Comparison of ENCODE assay signal across 17 cellular contexts in genomic region chr11:66665369-66665768, GRCh38. TPM values are rescaled to one million over a fixed set of nuclear protein-coding genes. Genes with fewer than 3 reads are reported as not detected.
DNase-seq lines count a peak whose midpoint lies in the region; ATAC-seq and TF ChIP-seq lines count a peak whose summit lies in the region.
"Had no signal": no experiment of that assay in that cellular context is flagged by ENCODE, and none has a peak within 500 bp of the region (broad histone marks: within the 10 kb centered on the region; RNA-seq: fewer than 3 reads in every experiment).

No MANE protein-coding gene starts in this region.

- H3K36me3 Mint-ChIP-seq in activated CD8-positive, alpha-beta T cell treated with anti-CD3 and anti-CD28 coated beads for 36 hours (ENCODE audit: low read depth) = peaks cover 42% of the 10 kb centered on the region
- peaks cover 61% of the 10 kb centered on the region for H3K36me3 Mint-ChIP-seq in activated CD8-positive, alpha-beta T cell treated with anti-CD3 and anti-CD28 coated beads, Interleukin-2, amount 10 ng/mL, durations not matched to agents 7 days and 5 days (ENCODE audit: low read depth)
- H3K36me3 Mint-ChIP-seq in H9 (ENCODE audit: insufficient read depth in 1 of 3, low read depth in 3 of 3) = peaks cover 19 to 74% (median 42%) of the 10 kb centered on the region in 3 experiments; a peak in 6 of 7 replicates
- H3K36me3 Mint-ChIP-seq in stimulated activated effector memory CD8-positive, alpha-beta T cell treated with anti-CD3 and anti-CD28 coated beads, Interleukin-12 subunit alpha, Interleukin-12 subunit beta, amount 100 ng/mL, for 72 hours = peaks cover 93% of the 10 kb centered on the region

- no peak overlapping the region for H4K91ac ChIP-seq in H9 (ENCODE audit: insufficient read length, low read depth, low read length)

- WGBS in H9 (ENCODE audit: extremely low coverage, insufficient read length, low lambda C conversion rate) = no CpG with 5 or more reads among the region's 11 CpGs
- WGBS in liver = 75% methylated on average over 11 of the region's 11 CpGs

- H2BK12ac ChIP-seq in H9 (ENCODE audit: insufficient read length, low read depth, low read length) = no peak overlapping the region

- peaks cover 2% of the 10 kb centered on the region for H4K20me1 ChIP-seq in H9 (ENCODE audit: control insufficient read depth, insufficient read depth, insufficient read length)

- H3K9ac ChIP-seq in H9 (ENCODE audit: extremely low read depth, insufficient read length, low read length) = no peak overlapping the region
- no peak overlapping the region for H3K9ac ChIP-seq in liver (ENCODE audit: low read depth in 1 of 2, low read length in 2 of 2)
- H3K9ac ChIP-seq: BLaER1 had no signal

- no peaks in the 10 kb centered on the region for H3K27me3 Mint-ChIP-seq in activated CD8-positive, alpha-beta T cell treated with anti-CD3 and anti-CD28 coated beads for 36 hours
- H3K27me3 Mint-ChIP-seq in activated CD8-positive, alpha-beta T cell treated with anti-CD3 and anti-CD28 coated beads, Interleukin-2, amount 10 ng/mL, durations not matched to agents 7 days and 5 days (ENCODE audit: low read depth) = no peaks in the 10 kb centered on the region
- no peaks in the 10 kb centered on the region for H3K27me3 Mint-ChIP-seq in H9 (ENCODE audit: low read depth)

- no peak overlapping the region for H3K4me3 ChIP-seq in liver (ENCODE audit: low read depth in 1 of 3, low read length in 3 of 3)
- H3K4me3 ChIP-seq: BLaER1, GM12878 had no signal

- H3K23me2 ChIP-seq in H9 (ENCODE audit: insufficient read length, low read depth, low read length, poor library complexity, severe bottlenecking) = no peaks in the 10 kb centered on the region

- H3K36me3 ChIP-seq in liver (ENCODE audit: control insufficient read depth in 4 of 4, insufficient read depth in 3 of 4, low read depth in 1 of 4, low read length in 3 of 4) = peaks cover 6 to 33% (median 26%) of the 10 kb centered on the region in 4 donors

- intact Hi-C loops in activated CD8-positive, alpha-beta T cell treated with anti-CD3 and anti-CD28 coated beads for 36 hours (cut with micrococcal nuclease) = no loop called here

- no peak overlapping the region for H2BK15ac ChIP-seq in H9 (ENCODE audit: low read depth, low read length)

- no peak for TF ChIP-seq CTCF in activated CD8-positive, alpha-beta T cell treated with anti-CD3 and anti-CD28 coated beads for 36 hours (IDR thresholded peaks at IDR 0.05)
- TF ChIP-seq CTCF in H9 (conservative IDR thresholded peaks at IDR 0.05) = no peak
- TF ChIP-seq CTCF in liver (IDR thresholded peaks at IDR 0.05; ENCODE audit: low read depth, low read length, missing input control) = no peak
- TF ChIP-seq CTCF in RWPE1 (conservative IDR thresholded peaks at IDR 0.05; ENCODE audit: low read depth) = no peak

- H4K8ac ChIP-seq in H9 (replicated peaks; ENCODE audit: insufficient read length, low read depth, low read length) = no peak overlapping the region

- H3K4me3 Mint-ChIP-seq in activated CD8-positive, alpha-beta T cell treated with anti-CD3 and anti-CD28 coated beads for 36 hours = no peak overlapping the region
- H3K4me3 Mint-ChIP-seq in activated CD8-positive, alpha-beta T cell treated with anti-CD3 and anti-CD28 coated beads, Interleukin-2, amount 10 ng/mL, durations not matched to agents 7 days and 5 days = no peak overlapping the region
- H3K4me3 Mint-ChIP-seq in H9 = no peak overlapping the region
- H3K4me3 Mint-ChIP-seq in stimulated activated effector memory CD8-positive, alpha-beta T cell treated with anti-CD3 and anti-CD28 coated beads, Interleukin-12 subunit alpha, Interleukin-12 subunit beta, amount 100 ng/mL, for 72 hours = no peak overlapping the region

- no peak overlapping the region for H2BK5ac ChIP-seq in H9 (ENCODE audit: insufficient read length, low read length)

- no peak overlapping the region for H4K5ac ChIP-seq in H9 (ENCODE audit: insufficient read length, low read depth, low read length)

- ATAC-seq in activated CD8-positive, alpha-beta T cell treated with anti-CD3 and anti-CD28 coated beads for 36 hours = no peak
- ATAC-seq in activated CD8-positive, alpha-beta T cell treated with anti-CD3 and anti-CD28 coated beads, Interleukin-2, amount 10 ng/mL, durations not matched to agents 7 days and 5 days = no peak
- ATAC-seq in stimulated activated effector memory CD8-positive, alpha-beta T cell treated with anti-CD3 and anti-CD28 coated beads, Interleukin-12 subunit alpha, Interleukin-12 subunit beta, amount 100 ng/mL, for 72 hours = no peak
- no peak for ATAC-seq in HG02852 (IDR thresholded peaks at IDR 0.05; ENCODE audit: unreplicated experiment)
- ATAC-seq: GM12878, PC-3 had no signal

- peaks cover 2% of the 10 kb centered on the region; the same call in 1 of the 2 replicates for H3K79me2 ChIP-seq in H9 (ENCODE audit: insufficient read depth, low read length)

- H3K4me1 Mint-ChIP-seq in activated CD8-positive, alpha-beta T cell treated with anti-CD3 and anti-CD28 coated beads for 36 hours (ENCODE audit: low read depth) = peaks cover 22% of the 10 kb centered on the region
- peaks cover 12% of the 10 kb centered on the region for H3K4me1 Mint-ChIP-seq in activated CD8-positive, alpha-beta T cell treated with anti-CD3 and anti-CD28 coated beads, Interleukin-2, amount 10 ng/mL, durations not matched to agents 7 days and 5 days (ENCODE audit: low read depth)
- H3K4me1 Mint-ChIP-seq in H9 = peaks cover 2 to 3% of the 10 kb centered on the region in 2 experiments; a peak in 2 of 4 replicates
- H3K4me1 Mint-ChIP-seq in stimulated activated effector memory CD8-positive, alpha-beta T cell treated with anti-CD3 and anti-CD28 coated beads, Interleukin-12 subunit alpha, Interleukin-12 subunit beta, amount 100 ng/mL, for 72 hours = peaks cover 12% of the 10 kb centered on the region

- no peak overlapping the region for H3K23ac ChIP-seq in H9 (ENCODE audit: insufficient read length, low read depth, low read length)

- CTCF ChIA-PET in activated CD8-positive, alpha-beta T cell treated with anti-CD3 and anti-CD28 coated beads for 36 hours (lab: Charles Lee) = interaction anchor here (1.0 to 2.2 kb wide), 4 partner anchors 10 to 279 kb away, joined by 3 to 5 read pairs (median 4); partner anchors contain the start of genes ACTN3, RBM4B and ZDHHC24
- CTCF ChIA-PET in activated CD8-positive, alpha-beta T cell treated with anti-CD3 and anti-CD28 coated beads, Interleukin-2, amount 10 ng/mL, durations not matched to agents 7 days and 5 days (lab: Charles Lee) = interaction anchor here (0.7 to 3.9 kb wide), 3 partner anchors 12 to 154 kb away, joined by 3 to 19 read pairs (median 3); partner anchors contain the start of gene RBM4B
- CTCF ChIA-PET in RWPE1 (lab: Yijun Ruan, JAX) = interaction anchor here (1.2 kb wide), 1 partner anchor 13 kb away, joined by 4 read pairs; no protein-coding TSS in a partner anchor

- DNase-seq in activated CD8-positive, alpha-beta T cell treated with anti-CD3 and anti-CD28 coated beads for 36 hours = no peak
- no peak for DNase-seq in activated CD8-positive, alpha-beta T cell treated with anti-CD3 and anti-CD28 coated beads, Interleukin-2, amount 10 ng/mL, durations not matched to agents 7 days and 5 days
- DNase-seq in H9 (no peak), RWPE1 (ENCODE audit: low spot score) (no peak), NAMALWA (ENCODE audit: low spot score) (no peak)
- DNase-seq in stimulated activated effector memory CD8-positive, alpha-beta T cell treated with anti-CD3 and anti-CD28 coated beads, Interleukin-12 subunit alpha, Interleukin-12 subunit beta, amount 100 ng/mL, for 72 hours (ENCODE audit: low spot score in 2 of 2) = no peak
- DNase-seq: 8988T, COR-L47, DMS53, MV-4-11, NCI-H146, NCI-H345, PC-3 had no signal

- H3K27ac ChIP-seq in H9 (ENCODE audit: insufficient read length, low read depth, low read length) (no peak overlapping the region), liver (ENCODE audit: low read depth in 1 of 2, low read length in 2 of 2) (no peak overlapping the region), RWPE1 (no peak overlapping the region)
- H3K27ac ChIP-seq: BLaER1 had no signal

- H3K14ac ChIP-seq in H9 (ENCODE audit: insufficient read depth, low read length) = no peak overlapping the region

- H3K56ac ChIP-seq in H9 (ENCODE audit: insufficient read length, low read depth, low read length) = no peak overlapping the region

- H3K9me3 ChIP-seq in H9 (ENCODE audit: control insufficient read depth, low read depth, low read length) (no peaks in the 10 kb centered on the region), liver (ENCODE audit: control insufficient read depth in 4 of 4, low read length in 3 of 4) (no peaks in the 10 kb centered on the region)
- H3K9me3 ChIP-seq: BLaER1 had no signal

- H3K27me3 ChIP-seq in H9 (ENCODE audit: insufficient read depth, low read length) (no peaks in the 10 kb centered on the region), liver (ENCODE audit: control insufficient read depth in 4 of 4, insufficient read depth in 4 of 4, low read length in 3 of 4) (no peaks in the 10 kb centered on the region)
- H3K27me3 ChIP-seq: BLaER1 had no signal

- no peak overlapping the region for H2AFZ ChIP-seq in H9 (ENCODE audit: low read length)

- H2AK5ac ChIP-seq in H9 (ENCODE audit: insufficient read length, low read length) = no peak overlapping the region

- H3K4ac ChIP-seq in H9 (ENCODE audit: low read depth, low read length) = no peak overlapping the region

- H3K18ac ChIP-seq in H9 (ENCODE audit: insufficient read length, low read depth, low read length) = no peak overlapping the region

- H3K27ac Mint-ChIP-seq in activated CD8-positive, alpha-beta T cell treated with anti-CD3 and anti-CD28 coated beads for 36 hours = peak overlapping the region; percentile 10
- H3K27ac Mint-ChIP-seq in activated CD8-positive, alpha-beta T cell treated with anti-CD3 and anti-CD28 coated beads, Interleukin-2, amount 10 ng/mL, durations not matched to agents 7 days and 5 days = no peak overlapping the region
- H3K27ac Mint-ChIP-seq in H9 = peak overlapping the region in 2 of 3 experiments; percentile 10 to 58; a peak in 3 of 7 replicates
- H3K27ac Mint-ChIP-seq in stimulated activated effector memory CD8-positive, alpha-beta T cell treated with anti-CD3 and anti-CD28 coated beads, Interleukin-12 subunit alpha, Interleukin-12 subunit beta, amount 100 ng/mL, for 72 hours = peak overlapping the region; percentile 73

- POLR2A ChIA-PET in activated CD8-positive, alpha-beta T cell treated with anti-CD3 and anti-CD28 coated beads for 36 hours (lab: Charles Lee) = interaction anchor here (1.0 to 4.2 kb wide), 5 partner anchors 12 to 96 kb away, joined by 3 to 11 read pairs (median 5); partner anchors contain the start of genes CTSF, RBM4 and RBM4B
- POLR2A ChIA-PET in activated CD8-positive, alpha-beta T cell treated with anti-CD3 and anti-CD28 coated beads, Interleukin-2, amount 10 ng/mL, durations not matched to agents 7 days and 5 days (lab: Charles Lee) = interaction anchor here (0.6 to 1.3 kb wide), 3 partner anchors 13 to 294 kb away, joined by 3 to 7 read pairs (median 3); partner anchors contain the start of genes RBM4B and SLC29A2
- POLR2A ChIA-PET in RWPE1 (lab: Yijun Ruan, JAX; ENCODE audit: low non-redundant PET) = no interaction called here

- H2BK120ac ChIP-seq in H9 (ENCODE audit: low read depth, low read length, poor library complexity, severe bottlenecking) = no peak overlapping the region

- H2BK20ac ChIP-seq in H9 (ENCODE audit: low read depth, low read length, poor library complexity, severe bottlenecking) = no peak overlapping the region

- no peak overlapping the region for H3K4me2 ChIP-seq in H9 (ENCODE audit: insufficient read depth, insufficient read length, low read length)
- H3K4me2 ChIP-seq: BLaER1 had no signal

- H3K79me1 ChIP-seq in H9 (ENCODE audit: insufficient read depth, low read depth, low read length, poor library complexity, severe bottlenecking) = peaks cover 3% of the 10 kb centered on the region

- H3T11ph ChIP-seq in H9 (ENCODE audit: low read length) = no peak overlapping the region

- no peaks in the 10 kb centered on the region for H3K9me3 Mint-ChIP-seq in activated CD8-positive, alpha-beta T cell treated with anti-CD3 and anti-CD28 coated beads for 36 hours
- no peaks in the 10 kb centered on the region for H3K9me3 Mint-ChIP-seq in activated CD8-positive, alpha-beta T cell treated with anti-CD3 and anti-CD28 coated beads, Interleukin-2, amount 10 ng/mL, durations not matched to agents 7 days and 5 days (ENCODE audit: insufficient read depth)
- H3K9me3 Mint-ChIP-seq in H9 = no peaks in the 10 kb centered on the region
- no peaks in the 10 kb centered on the region for H3K9me3 Mint-ChIP-seq in stimulated activated effector memory CD8-positive, alpha-beta T cell treated with anti-CD3 and anti-CD28 coated beads, Interleukin-12 subunit alpha, Interleukin-12 subunit beta, amount 100 ng/mL, for 72 hours

- H3K4me1 ChIP-seq in H9 (ENCODE audit: insufficient read depth, low read length) (no peaks in the 10 kb centered on the region), liver (ENCODE audit: control insufficient read depth in 4 of 4, insufficient read depth in 4 of 4, low read length in 3 of 4) (no peaks in the 10 kb centered on the region)
- H3K4me1 ChIP-seq: BLaER1 had no signal

- TF ChIP-seq RAD21 in liver (IDR thresholded peaks at IDR 0.05) = no peak

RNA-seq across cellular contexts. Expression of gene RBM4B, which starts 12.3 kb away (rescaled TPM):
- total RNA-seq in activated CD8-positive, alpha-beta T cell treated with anti-CD3 and anti-CD28 coated beads for 36 hours = 10 to 100 TPM; 10.7 to 13.1 TPM
- 10 to 100 TPM; 18.7 to 21.5 TPM for total RNA-seq in activated CD8-positive, alpha-beta T cell treated with anti-CD3 and anti-CD28 coated beads, Interleukin-2, amount 10 ng/mL, durations not matched to agents 7 days and 5 days
- total RNA-seq in H9 (2021) = 34.0 and 36.9 TPM in 2 replicates
- 10 to 100 TPM; 12.3 to 13.8 TPM for total RNA-seq in liver
- 1 to 10 TPM; 7.1 to 8.8 TPM for polyA plus RNA-seq in liver

RNA-seq across cellular contexts. Expression of gene RBM4, which starts 26.9 kb away (rescaled TPM):
- 100 to 1,000 TPM; 108 to 114 TPM for total RNA-seq in activated CD8-positive, alpha-beta T cell treated with anti-CD3 and anti-CD28 coated beads for 36 hours
- total RNA-seq in activated CD8-positive, alpha-beta T cell treated with anti-CD3 and anti-CD28 coated beads, Interleukin-2, amount 10 ng/mL, durations not matched to agents 7 days and 5 days = 100 to 1,000 TPM; 118 to 121 TPM
- total RNA-seq in H9 (2021) (264 and 272 TPM in 2 replicates), liver (10 to 100 TPM; 43.3 to 59.2 TPM)
- 10 to 100 TPM; 36.9 to 49.4 TPM for polyA plus RNA-seq in liver

RNA-seq across cellular contexts. Expression of gene RBM14, which starts 48.9 kb away (rescaled TPM):
- total RNA-seq in activated CD8-positive, alpha-beta T cell treated with anti-CD3 and anti-CD28 coated beads for 36 hours = 100 to 1,000 TPM; 153 to 159 TPM
- total RNA-seq in activated CD8-positive, alpha-beta T cell treated with anti-CD3 and anti-CD28 coated beads, Interleukin-2, amount 10 ng/mL, durations not matched to agents 7 days and 5 days = 100 to 1,000 TPM; 168 to 182 TPM
- total RNA-seq in H9 (2021) = 164 and 171 TPM in 2 replicates
- 10 to 100 TPM; 27.1 to 53.5 TPM for total RNA-seq in liver
- polyA plus RNA-seq in liver = 10 to 100 TPM in 1 of 2 donors, 1 to 10 TPM in 1; 7.0 to 16.7 TPM
